In genomic region chr17:3845754-3846738, GRCh38 we compare ENCODE assay signal across 8 cellular contexts. TPM values are rescaled to one million over a fixed set of nuclear protein-coding genes. Genes with fewer than 3 reads are reported as not detected.
A peak's percentile ranks its signal among the peaks of the same experiment; 100 is the strongest.
DNase-seq lines count a peak whose midpoint lies in the region; ATAC-seq and FAIRE-seq lines count a peak whose summit lies in the region.

NCBP3 (minus strand) TSS chr17:3846246; CDS start chr17:3846223, 23 bp downstream.

- FAIRE-seq in urothelium cell line (lab: Jason Lieb, UNC), result no peak

- DNase-seq in NCI-H146 treated with DMSO at 0.1 percent for 48 hours (lab: John Stamatoyannopoulos, UW; ENCODE audit: unreplicated experiment) (peak; percentile 70), T-helper 2 cell (peak; percentile 82 to 96 (median 85)), amygdala (lab: John Stamatoyannopoulos, UW) (peak; percentile 27 to 92 (median 80)), left ventricle myocardium superior (peak; percentile 96), pulmonary artery endothelial cell (ENCODE audit: low read depth, low spot score) (peak; percentile 84), urothelium cell line (ENCODE audit: low spot score) (peak; percentile 92)

- peak; percentile 96 for ATAC-seq in GM18498 (IDR thresholded peaks at IDR 0.05; ENCODE audit: unreplicated experiment)
- peak; percentile 95 for ATAC-seq in HG02884 (IDR thresholded peaks at IDR 0.05; ENCODE audit: unreplicated experiment)
- peak; percentile 99 for ATAC-seq in left ventricle myocardium superior

- intact Hi-C loops in left ventricle myocardium superior (cut with micrococcal nuclease), result no loop called here

RNA-seq across cellular contexts. Expression of gene NCBP3, which starts in this region (rescaled TPM):
- total RNA-seq in left ventricle myocardium superior (17.8 TPM), pulmonary artery endothelial cell (19.9 and 27.6 TPM in 2 replicates)

Comparison
In these comparisons a context has a peak if more than half of its experiments do, and no peak if none do; other contexts are left out.
1. Peak in every context shown above with its lines: DNase-seq and ATAC-seq.